Comparison of ENCODE assay signal across 7 cellular contexts in genomic region chr1:174982971-174983689, GRCh38. TPM values are rescaled to one million over a fixed set of nuclear protein-coding genes. Genes with fewer than 3 reads are reported as not detected.
A peak's percentile ranks its signal among the peaks of the same experiment; 100 is the strongest.
DNase-seq lines count a peak whose midpoint lies in the region; ATAC-seq and TF ChIP-seq lines count a peak whose summit lies in the region.

No MANE protein-coding gene starts in this region.

- peak in 1 of 2 experiments; percentile 39 for DNase-seq in Caco-2
- peak; percentile 28 for DNase-seq in GM13977 (ENCODE audit: low spot score)
- DNase-seq in chondrocyte (ENCODE audit: low spot score): no peak
- DNase-seq in mucosa of descending colon: peak in 1 of 3 donors; percentile 81
- DNase-seq in lower leg skin (ENCODE audit: low spot score in 2 of 2): no peak

- no peaks in the 10 kb centered on the region for H3K36me3 ChIP-seq in Caco-2 (ENCODE audit: control insufficient read depth, insufficient read depth, low read length)
- H3K36me3 ChIP-seq in OCI-LY1 (ENCODE audit: insufficient read depth, low read length): peaks cover 86% of the 10 kb centered on the region
- H3K36me3 ChIP-seq in mucosa of descending colon (ENCODE audit: low read depth): no peaks in the 10 kb centered on the region

- no TSS peak for BruUV-seq in Caco-2 (replicated peaks; lab: Mats Ljungman, UMichigan)

- H3K9me3 Mint-ChIP-seq in Caco-2 (ENCODE audit: unreplicated experiment) (no peaks in the 10 kb centered on the region), chondrocyte (ENCODE audit: low read depth) (no peaks in the 10 kb centered on the region)

- no peak overlapping the region for H3K27ac ChIP-seq in OCI-LY1 (ENCODE audit: low read depth, low read length, poor library complexity, severe bottlenecking)

- in situ Hi-C loops in GM13977 (cut with MboI; ENCODE audit: low pct_unique_long_range_greater_than_20kb, low sequenced_read_pairs, unreplicated experiment): loop anchor here (25.0 kb wide), 1 partner anchor 721 kb away; no protein-coding TSS in a partner anchor

- no peaks in the 10 kb centered on the region for H3K79me2 ChIP-seq in OCI-LY1 (ENCODE audit: insufficient read depth, low read length)

- intact Hi-C loops in Caco-2 (cut with micrococcal nuclease; ENCODE audit: unreplicated experiment): loop anchor here (1.0 kb wide), 2 partner anchors 100 to 213 kb away; no protein-coding TSS in a partner anchor
- intact Hi-C loops in mucosa of descending colon (cut with DNase I, micrococcal nuclease): no loop called here
- intact Hi-C loops in lower leg skin (cut with DNase I; ENCODE audit: low total_unique reads): loop anchor here (10.0 kb wide), 1 partner anchor 218 kb away; no protein-coding TSS in a partner anchor

- no peak overlapping the region for H3K4me2 ChIP-seq in OCI-LY1 (ENCODE audit: low read length)

- ATAC-seq in mucosa of descending colon: no peak
- ATAC-seq in GM19452 (IDR thresholded peaks at IDR 0.05; ENCODE audit: unreplicated experiment): no peak

- TF ChIP-seq CTCF in Caco-2 (IDR thresholded peaks at IDR 0.05; ENCODE audit: insufficient read depth in 1 of 2, low read depth in 1 of 2, low read length in 1 of 2, severe bottlenecking in 1 of 2, unreplicated experiment in 1 of 2) (peak; percentile 39 to 47), GM13977 (IDR thresholded peaks at IDR 0.05; ENCODE audit: extremely low read depth, insufficient read depth, missing control alignments) (peak; percentile 59), OCI-LY1 (IDR thresholded peaks at IDR 0.05; ENCODE audit: low read length) (peak; percentile 74), chondrocyte (IDR thresholded peaks at IDR 0.05) (peak; percentile 85), mucosa of descending colon (IDR thresholded peaks at IDR 0.05) (peak; percentile 22), lower leg skin (IDR thresholded peaks at IDR 0.05) (no peak)

- H3K27me3 Mint-ChIP-seq in Caco-2 (ENCODE audit: insufficient read depth, unreplicated experiment): no peaks in the 10 kb centered on the region
- H3K27me3 Mint-ChIP-seq in chondrocyte (ENCODE audit: low read depth): no peaks in the 10 kb centered on the region

- H3K9me3 ChIP-seq in Caco-2: no peaks in the 10 kb centered on the region
- no peaks in the 10 kb centered on the region for H3K9me3 ChIP-seq in OCI-LY1 (ENCODE audit: low read length)
- no peaks in the 10 kb centered on the region for H3K9me3 ChIP-seq in mucosa of descending colon

- peaks cover 11% of the 10 kb centered on the region for H3K36me3 Mint-ChIP-seq in Caco-2 (ENCODE audit: insufficient read depth, unreplicated experiment)
- H3K36me3 Mint-ChIP-seq in chondrocyte (ENCODE audit: low read depth): peaks cover 6% of the 10 kb centered on the region

- TF ChIP-seq POLR2A in lower leg skin (IDR thresholded peaks at IDR 0.05): no peak

- H3K9ac ChIP-seq in OCI-LY1 (ENCODE audit: low read length): no peak overlapping the region

- CTCF ChIA-PET in Caco-2 (lab: Charles Lee): no interaction called here

- POLR2A ChIA-PET in Caco-2 (lab: Charles Lee): no interaction called here

- H2AFZ ChIP-seq in OCI-LY1 (ENCODE audit: low read length): no peak overlapping the region

- no peaks in the 10 kb centered on the region for H3K9me2 ChIP-seq in OCI-LY1 (ENCODE audit: low read depth, low read length)

- H3K4me3 Mint-ChIP-seq in Caco-2 (ENCODE audit: unreplicated experiment): no peak overlapping the region
- H3K4me3 Mint-ChIP-seq in chondrocyte (ENCODE audit: unreplicated experiment): no peak overlapping the region

- H3K27me3 ChIP-seq in Caco-2 (replicated peaks; ENCODE audit: control insufficient read depth, insufficient read depth, low read length) (no peaks in the 10 kb centered on the region), OCI-LY1 (ENCODE audit: insufficient read depth, low read length) (no peaks in the 10 kb centered on the region)

- H3K27ac Mint-ChIP-seq in Caco-2 (ENCODE audit: unreplicated experiment) (no peak overlapping the region), chondrocyte (ENCODE audit: unreplicated experiment) (no peak overlapping the region)

- H3K4me1 Mint-ChIP-seq in Caco-2 (ENCODE audit: low read depth, unreplicated experiment): peaks cover 6% of the 10 kb centered on the region
- H3K4me1 Mint-ChIP-seq in chondrocyte (ENCODE audit: low read depth): no peaks in the 10 kb centered on the region

- H3K4me1 ChIP-seq in Caco-2 (no peaks in the 10 kb centered on the region), OCI-LY1 (ENCODE audit: insufficient read depth, low read length, severe bottlenecking) (no peaks in the 10 kb centered on the region), mucosa of descending colon (ENCODE audit: low read depth) (no peaks in the 10 kb centered on the region)

- H4K20me1 ChIP-seq in OCI-LY1 (ENCODE audit: insufficient read depth, low read length): no peaks in the 10 kb centered on the region

- H3K4me3 ChIP-seq in Caco-2 (ENCODE audit: low read depth, low read length) (no peak overlapping the region), OCI-LY1 (ENCODE audit: low read depth, low read length, poor library complexity, severe bottlenecking) (no peak overlapping the region), mucosa of descending colon (no peak overlapping the region), lower leg skin (ENCODE audit: low read depth, poor library complexity, severe bottlenecking) (no peak overlapping the region)

- H3F3A ChIP-seq in OCI-LY1 (ENCODE audit: insufficient read depth, low read length): no peaks in the 10 kb centered on the region

RNA-seq across cellular contexts. Expression of gene CACYBP, which starts 16.6 kb away (rescaled TPM):
- total RNA-seq in Caco-2 (2022) (183 and 207 TPM in 2 replicates), chondrocyte (57.5 to 67.1 TPM (median 65.4 TPM) in 3 replicates), mucosa of descending colon (100 to 1,000 TPM in 1 of 3 donors, 10 to 100 TPM in 2; 43.6 to 103 (median 67.9) TPM), lower leg skin (10 to 100 TPM; 53.4 to 80.9 (median 57.9) TPM)

RNA-seq across cellular contexts. Expression of gene MRPS14, which starts 40.1 kb away (rescaled TPM):
- total RNA-seq in Caco-2 (2022) (35.3 and 38.1 TPM in 2 replicates), chondrocyte (20.4 to 34.2 TPM (median 22.1 TPM) in 3 replicates), mucosa of descending colon (10 to 100 TPM; 24.0 to 29.5 (median 26.2) TPM), lower leg skin (10 to 100 TPM in 3 of 4 donors, 1 to 10 TPM in 1; 6.4 to 16.5 (median 12.8) TPM)

Comparison
In these comparisons a context has a peak if more than half of its experiments do, and no peak if none do; other contexts are left out.
1. CTCF ChIP-seq: peak in Caco-2 (2 of 2), GM13977 (single experiment), OCI-LY1 (single experiment), chondrocyte (single experiment) and mucosa of descending colon (single experiment); none in lower leg skin (0 of 3).
2. intact Hi-C loops: an anchor here in Caco-2 (1.0 kb wide) and lower leg skin (10.0 kb wide); none called in mucosa of descending colon.